In genomic region chr10:69800109-69800508, GRCh38 we compare ENCODE assay signal across 9 cellular contexts. TPM values are rescaled to one million over a fixed set of nuclear protein-coding genes. Genes with fewer than 3 reads are reported as not detected.
A peak's percentile ranks its signal among the peaks of the same experiment; 100 is the strongest.
DNase-seq lines count a peak whose midpoint lies in the region; ATAC-seq, FAIRE-seq and TF ChIP-seq lines count a peak whose summit lies in the region.
"Had no signal": no experiment of that assay in that cellular context is flagged by ENCODE, and none has a peak within 500 bp of the region (broad histone marks: within the 10 kb centered on the region; RNA-seq: fewer than 3 reads in every experiment).

No MANE protein-coding gene starts in this region.

- DNase-seq in D721Med (ENCODE audit: insufficient read length, low spot score): no peak
- peak; percentile 59 for DNase-seq in HT1080 (ENCODE audit: low read depth)
- DNase-seq in UCSD-AML1 (lab: John Stamatoyannopoulos, UW; ENCODE audit: unreplicated experiment): peak; percentile 26
- no peak for DNase-seq in left ventricle myocardium inferior
- DNase-seq in stomach: peak; percentile 35
- no peak for DNase-seq in activated CD4-positive, CD25-positive, alpha-beta regulatory T cell treated with anti-CD3 and anti-CD28 coated beads, Interleukin-2, amount 50 U/mL, for 72 hours
- DNase-seq in activated gamma-delta T cell (lab: John Stamatoyannopoulos, UW): no peak

- H3K4me1 ChIP-seq in left ventricle myocardium inferior: peaks cover 23% of the 10 kb centered on the region
- peaks cover 18 to 29% (median 24%) of the 10 kb centered on the region in 4 donors for H3K4me1 ChIP-seq in stomach

- TF ChIP-seq POLR2A in stomach (IDR thresholded peaks at IDR 0.05): no peak

- TF ChIP-seq CTCF in D721Med (IDR thresholded peaks at IDR 0.05; ENCODE audit: insufficient read depth, missing control alignments): peak; percentile 47
- TF ChIP-seq CTCF in left ventricle myocardium inferior (IDR thresholded peaks at IDR 0.05; ENCODE audit: borderline replicate concordance): peak; percentile 72
- peak in 5 of 7 experiments; percentile 16 to 53 (median 39) for TF ChIP-seq CTCF in stomach (IDR thresholded peaks at IDR 0.05)

- intact Hi-C loops in left ventricle myocardium inferior (cut with micrococcal nuclease): no loop called here
- intact Hi-C loops in stomach (cut with DNase I; ENCODE audit: low total_unique reads): no loop called here

- TF ChIP-seq EP300 in stomach (IDR thresholded peaks at IDR 0.05): no peak

- peaks cover 11% of the 10 kb centered on the region for H3K9me3 ChIP-seq in left ventricle myocardium inferior (replicated peaks)
- H3K9me3 ChIP-seq in stomach: peaks cover 0 to 14% (median 12%) of the 10 kb centered on the region in 4 donors

- H3K4me3 ChIP-seq in left ventricle myocardium inferior: no peak overlapping the region
- H3K4me3 ChIP-seq in stomach: no peak overlapping the region

- ATAC-seq in HG03354 (IDR thresholded peaks at IDR 0.05; ENCODE audit: poor library complexity, severe bottlenecking, unreplicated experiment): no peak

- H3K27ac ChIP-seq in left ventricle myocardium inferior (replicated peaks) (no peak overlapping the region), stomach (no peak overlapping the region)

- H3K36me3 ChIP-seq in left ventricle myocardium inferior (no peaks in the 10 kb centered on the region), stomach (no peaks in the 10 kb centered on the region)

- no peak for FAIRE-seq in D721Med (lab: Jason Lieb, UNC)

- 27 to 38% (median 31%) methylated on average over 3 of the region's 3 CpGs for WGBS in stomach, 5 donors

- peaks cover 43% of the 10 kb centered on the region for H3K27me3 ChIP-seq in left ventricle myocardium inferior (ENCODE audit: low read depth)
- peaks cover 2 to 43% (median 30%) of the 10 kb centered on the region in 3 donors for H3K27me3 ChIP-seq in stomach

RNA-seq across cellular contexts. Expression of gene COL13A1, which starts 1.6 kb away (rescaled TPM):
- 105 and 114 TPM in 2 replicates for total RNA-seq in HT1080 (2014; rRNA removed; shearing (Covaris generic))
- 160 and 191 TPM in 2 replicates for polyA plus RNA-seq in HT1080 (2015; cell fraction: cytosol; rRNA removed)
- polyA plus RNA-seq in HT1080 (2015; cell fraction: nucleus; rRNA removed): 525 and 611 TPM in 2 replicates
- total RNA-seq in left ventricle myocardium inferior (2.5 TPM), stomach (1 to 10 TPM in 4 of 5 donors, under 1 TPM in 1; 0.58 to 9.9 (median 7.1) TPM)
- polyA plus RNA-seq in stomach: 1 to 10 TPM; 1.2 to 7.2 (median 1.4) TPM
- polyA plus RNA-seq: IgD-negative memory B cell had no signal

Comparison
In these comparisons a context has a peak if more than half of its experiments do, and no peak if none do; other contexts are left out.
1. DNase-seq: peak in HT1080 (single experiment), UCSD-AML1 (single experiment) and stomach (single experiment); none in D721Med (single experiment), left ventricle myocardium inferior (single experiment), activated CD4-positive, CD25-positive, alpha-beta regulatory T cell treated with anti-CD3 and anti-CD28 coated beads, Interleukin-2, amount 50 U/mL, for 72 hours (single experiment) and activated gamma-delta T cell (single experiment).
2. Peak in every context shown above with its lines, with median percentiles within 50 percentile points of each other: CTCF ChIP-seq.